Comparison of ENCODE assay signal across 1 cellular context in genomic region chr11:47426062-47426956, GRCh38.
TF ChIP-seq lines count a peak whose summit lies in the region.

Gene PSMC3, minus strand, starts transcription at chr11:47426439. Its CDS starts 160 bp downstream, at chr11:47426279.

TF ChIP-seq in GM12878, 131 proteins besides CTCF, POLR2A, EP300 and RAD21 (continued from another document):
- TF ChIP-seq MAX (IDR thresholded peaks at IDR 0.05; ENCODE audit: low read depth, low read length) (no peak), SMAD5 (IDR thresholded peaks at IDR 0.05; ENCODE audit: low read depth) (peak; percentile 93), CBFB (IDR thresholded peaks at IDR 0.05; ENCODE audit: low read depth) (peak; percentile 65; the same call in 1 of the 2 replicates), ZNF274 (IDR thresholded peaks at IDR 0.05; ENCODE audit: insufficient read depth, insufficient read length) (no peak), SIX5 (IDR thresholded peaks at IDR 0.05; ENCODE audit: low read depth, low read length, severe bottlenecking) (peak; percentile 81), SREBF2 (IDR thresholded peaks at IDR 0.05; ENCODE audit: low read length) (no peak), POLR2AphosphoS2 (IDR thresholded peaks at IDR 0.05; ENCODE audit: low read depth, low read length) (no peak)
